In the genomic region with DNA sequence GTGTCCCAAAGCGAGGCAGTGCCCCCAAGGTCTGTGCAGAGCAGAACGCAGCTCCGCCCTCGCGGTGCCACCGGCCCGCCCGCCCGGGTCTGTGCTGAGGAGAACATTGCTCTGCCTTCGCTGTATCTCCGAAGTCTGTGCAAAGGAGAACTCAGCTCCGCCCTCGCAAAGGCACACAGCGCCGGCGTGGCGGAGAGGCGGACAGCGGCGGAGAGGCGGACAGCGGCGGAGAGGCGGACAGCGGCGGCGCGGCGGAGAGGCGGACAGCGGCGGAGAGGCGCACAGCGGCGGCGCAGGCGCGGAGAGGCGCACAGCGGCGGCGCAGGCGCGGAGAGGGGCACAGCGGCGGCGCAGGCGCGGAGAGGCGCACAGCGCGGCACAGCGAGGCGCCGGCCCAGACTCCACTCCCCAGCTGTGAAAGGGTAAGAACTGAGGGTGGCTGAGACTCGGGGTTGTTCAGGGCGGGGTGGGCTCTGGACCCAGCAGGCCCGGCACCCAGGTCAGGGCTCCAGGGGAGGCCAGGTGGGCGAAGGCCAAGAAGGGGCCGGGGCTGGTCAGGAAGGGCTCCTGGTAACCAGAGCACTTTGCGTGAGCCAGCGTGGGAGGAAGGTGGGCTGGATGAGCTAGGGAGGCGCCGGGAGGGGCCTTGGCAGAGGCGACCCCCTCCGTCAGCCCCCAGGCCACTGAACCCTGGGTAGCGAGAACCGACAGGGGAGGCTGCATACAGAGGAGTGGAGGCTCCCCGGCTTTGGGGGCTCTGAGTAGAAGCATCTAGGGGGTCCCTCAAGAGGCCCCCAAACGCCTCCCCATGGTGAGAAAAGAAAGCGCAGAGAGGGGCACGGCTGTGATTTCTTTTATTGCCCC, we compare ENCODE assay signal across 8 cellular contexts. TPM values are rescaled to one million over a fixed set of nuclear protein-coding genes. Genes with fewer than 3 reads are reported as not detected.
DNase-seq lines count a peak whose midpoint lies in the region; ATAC-seq and TF ChIP-seq lines count a peak whose summit lies in the region.
"Not testable (repeated sequence)": the region's sequence is repeated elsewhere in the genome, so short reads cannot be mapped to it uniquely, and the experiment has no call there.

No MANE protein-coding gene starts in this region.

- H3K36me3 Mint-ChIP-seq in natural killer cell treated with Interleukin-12 subunit alpha and Interleukin-12 subunit beta and Interleukin-15 and Interleukin-18, amount 100 ng/mL, for 72 hours = not testable (repeated sequence)

- not testable (repeated sequence) for H3K27me3 ChIP-seq in MG63; SK-N-SH (ENCODE audit: insufficient read depth)

- CTCF ChIA-PET in SK-N-SH (lab: Yijun Ruan, JAX) = interaction anchor here (0.6 to 0.8 kb wide), 2 partner anchors 96 to 132 kb away, joined by 3 to 4 read pairs; no protein-coding TSS in a partner anchor

- H3K27me3 Mint-ChIP-seq in natural killer cell treated with Interleukin-12 subunit alpha and Interleukin-12 subunit beta and Interleukin-15 and Interleukin-18, amount 100 ng/mL, for 72 hours = not testable (repeated sequence)

- in situ Hi-C loops in Caki2 (cut with HindIII; ENCODE audit: low pct_unique_long_range_greater_than_20kb, low sequenced_read_pairs) = not testable (repeated sequence)

- not testable (repeated sequence) for H3K9me3 Mint-ChIP-seq in natural killer cell treated with Interleukin-12 subunit alpha and Interleukin-12 subunit beta and Interleukin-15 and Interleukin-18, amount 100 ng/mL, for 72 hours

- POLR2A ChIA-PET in SK-N-SH (lab: Yijun Ruan, JAX) = interaction anchor here (0.7 kb wide), 1 partner anchor 170 kb away, joined by 3 read pairs; no protein-coding TSS in a partner anchor

- H3K27ac ChIP-seq in SK-N-SH (ENCODE audit: low read depth in 2 of 2, low read length in 1 of 2) = peak overlapping the region; percentile 59 to 60; a peak in 2 of 4 replicates

- DNase-seq in Caki2 (ENCODE audit: low read depth) (peak; percentile 70), MG63 (peak; percentile 60), SK-N-SH (peak; percentile 41), foreskin fibroblast (peak; percentile 55 to 90)
- peak; percentile 43 to 75 (median 62) for DNase-seq in activated naive CD4-positive, alpha-beta T cell (lab: John Stamatoyannopoulos, UW)
- peak; percentile 84 for DNase-seq in natural killer cell treated with Interleukin-12 subunit alpha and Interleukin-12 subunit beta and Interleukin-15 and Interleukin-18, amount 100 ng/mL, for 72 hours (ENCODE audit: low spot score)
- DNase-seq in stimulated activated CD8-positive, alpha-beta memory T cell treated with anti-CD3 and anti-CD28 coated beads, Interleukin-7, amount 100 ng/mL, for 1 hour (ENCODE audit: low read depth in 2 of 2) = peak; percentile 51

- peak overlapping the region; percentile 86 for H3K4me2 ChIP-seq in SK-N-SH

- not testable (repeated sequence) for TF ChIP-seq RAD21 in SK-N-SH (IDR thresholded peaks at IDR 0.05; ENCODE audit: low read length)

- peak; percentile 97 for ATAC-seq in GM21825 (IDR thresholded peaks at IDR 0.05; ENCODE audit: unreplicated experiment)
- ATAC-seq in natural killer cell treated with Interleukin-12 subunit alpha and Interleukin-12 subunit beta and Interleukin-15 and Interleukin-18, amount 100 ng/mL, for 72 hours = peak; percentile 100

- 4% methylated on average over 4 of the region's 72 CpGs for WGBS in SK-N-SH (ENCODE audit: low lambda C conversion rate)

- not testable (repeated sequence) for TF ChIP-seq EP300 in SK-N-SH (IDR thresholded peaks at IDR 0.05; ENCODE audit: borderline replicate concordance in 1 of 2, low read depth in 1 of 2, low read length in 1 of 2)

- H3K27ac Mint-ChIP-seq in natural killer cell treated with Interleukin-12 subunit alpha and Interleukin-12 subunit beta and Interleukin-15 and Interleukin-18, amount 100 ng/mL, for 72 hours = peak overlapping the region; percentile 67 to 88

- H3K4me1 Mint-ChIP-seq in natural killer cell treated with Interleukin-12 subunit alpha and Interleukin-12 subunit beta and Interleukin-15 and Interleukin-18, amount 100 ng/mL, for 72 hours (ENCODE audit: low read depth in 2 of 2) = peaks cover 26 to 33% of the 10 kb centered on the region in 2 donors

- not testable (repeated sequence) for H4K20me1 ChIP-seq in SK-N-SH (ENCODE audit: insufficient read depth)

- H3K4me1 ChIP-seq in SK-N-SH (ENCODE audit: control insufficient read depth in 1 of 2, insufficient read depth in 2 of 2, low read depth in 1 of 2, low read length in 1 of 2) = not testable (repeated sequence)

- peaks cover 44% of the 10 kb centered on the region for H3K79me2 ChIP-seq in SK-N-SH (ENCODE audit: insufficient read depth)

- peak overlapping the region; percentile 86 for H3K9ac ChIP-seq in SK-N-SH

- not testable (repeated sequence) for H3K9me2 ChIP-seq in SK-N-SH

- peak; percentile 62 for TF ChIP-seq CTCF in SK-N-SH (IDR thresholded peaks at IDR 0.05)
- peak; percentile 24 for TF ChIP-seq CTCF in foreskin fibroblast (IDR thresholded peaks at IDR 0.05; ENCODE audit: low read depth, low read length)

- peak overlapping the region; percentile 84 for H3K4me3 Mint-ChIP-seq in natural killer cell treated with Interleukin-12 subunit alpha and Interleukin-12 subunit beta and Interleukin-15 and Interleukin-18, amount 100 ng/mL, for 72 hours

- H3F3A ChIP-seq in SK-N-SH (replicated peaks; ENCODE audit: insufficient read depth) = not testable (repeated sequence)

- not testable (repeated sequence) for H3K9me3 ChIP-seq in MG63, SK-N-SH

- H3K36me3 ChIP-seq in MG63; SK-N-SH (replicated peaks in 1 of 2; ENCODE audit: control insufficient read depth in 1 of 2, insufficient read depth in 2 of 2, low read length in 1 of 2): not testable (repeated sequence)

- peak overlapping the region; percentile 98 for H3K4me3 ChIP-seq in MG63
- H3K4me3 ChIP-seq in SK-N-SH (ENCODE audit: low read depth in 2 of 2, low read length in 1 of 2) = peak overlapping the region; percentile 66 to 86
- H3K4me3 ChIP-seq in foreskin fibroblast (ENCODE audit: low read depth in 1 of 2, low read length in 2 of 2) = peak overlapping the region; percentile 70 to 72

- peak overlapping the region; percentile 76; the same call in 1 of the 2 replicates for H2AFZ ChIP-seq in SK-N-SH (ENCODE audit: low read depth)

TF ChIP-seq in SK-N-SH, 30 proteins besides CTCF, POLR2A, EP300 and RAD21:
- TF ChIP-seq MXI1 (IDR thresholded peaks at IDR 0.05; ENCODE audit: low read depth, low read length) = 0 out of 2 replicates have a peak, but pooled peaks have one; percentile 34
- peak; percentile 37; the same call in 1 of the 2 replicates for TF ChIP-seq POLR2AphosphoS5 (IDR thresholded peaks at IDR 0.05; ENCODE audit: low read depth, low read length)
- TF ChIP-seq NRF1 (IDR thresholded peaks at IDR 0.05; ENCODE audit: low read depth, low read length) = peak; percentile 82
- TF ChIP-seq, protein P1, sequence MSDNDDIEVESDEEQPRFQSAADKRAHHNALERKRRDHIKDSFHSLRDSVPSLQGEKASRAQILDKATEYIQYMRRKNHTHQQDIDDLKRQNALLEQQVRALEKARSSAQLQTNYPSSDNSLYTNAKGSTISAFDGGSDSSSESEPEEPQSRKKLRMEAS (IDR thresholded peaks at IDR 0.05; ENCODE audit: low read depth) = 0 out of 2 replicates have a peak, but pooled peaks have one; percentile 6

RNA-seq across cellular contexts. Expression of a gene that starts 53.4 kb away (rescaled TPM):
- total RNA-seq in Caki2 (2014; rRNA removed; shearing (Covaris generic); ENCODE audit: low replicate concordance) = not detected in 2 replicates
- total RNA-seq in MG63 (2014; rRNA removed; shearing (Covaris generic); ENCODE audit: low replicate concordance) = not detected in 2 replicates
- polyA plus RNA-seq in SK-N-SH (2012; rRNA removed) = not detected in 2 replicates
- polyA plus RNA-seq in SK-N-SH (2012; cell fraction: cytosol; rRNA removed) = not detected in 2 replicates
- polyA plus RNA-seq in SK-N-SH (2012; cell fraction: nucleus; rRNA removed) = not detected in 2 replicates
- total RNA-seq in natural killer cell treated with Interleukin-12 subunit alpha and Interleukin-12 subunit beta and Interleukin-15 and Interleukin-18, amount 100 ng/mL, for 72 hours = not detected

Comparison
In these comparisons a context has a peak if more than half of its experiments do, and no peak if none do; other contexts are left out.
1. Peak in every context shown above with its lines: DNase-seq, ATAC-seq, H3K4me3 ChIP-seq and H3K27ac ChIP-seq.